Comparison of ENCODE assay signal across 24 cellular contexts in genomic region chr1:237795558-237795957, GRCh38.
"Had no signal": no experiment of that assay in that cellular context is flagged by ENCODE, and none has a peak within 500 bp of the region (broad histone marks: within the 10 kb centered on the region; RNA-seq: fewer than 3 reads in every experiment).

No MANE protein-coding gene starts in this region.

- DNase-seq: colonic mucosa; cortex of kidney; dermis blood vessel endothelial cell; dorsolateral prefrontal cortex; effector CD4-positive, alpha-beta T cell; effector CD8-positive, alpha-beta T cell; effector memory CD4-positive, alpha-beta T cell; effector memory CD8-positive, alpha-beta T cell; endodermal cell; erythroblast; esophagus squamous epithelium; foreskin fibroblast; foreskin keratinocyte; foreskin melanocyte; gastrocnemius medialis; glutamatergic neuron; head of caudate nucleus; heart left ventricle; heart right ventricle had no signal

- H3K27me3 ChIP-seq: colonic mucosa, dorsolateral prefrontal cortex, esophagus muscularis mucosa, esophagus squamous epithelium, foreskin keratinocyte, gastrocnemius medialis, gastroesophageal sphincter, heart left ventricle, heart right ventricle had no signal

- H3K36me3 ChIP-seq: colonic mucosa, esophagus squamous epithelium, gastrocnemius medialis had no signal

- H3K4me3 ChIP-seq: colonic mucosa, coronary artery, dorsolateral prefrontal cortex, esophagus muscularis mucosa, esophagus squamous epithelium, gastrocnemius medialis, gastroesophageal sphincter, heart left ventricle, heart right ventricle had no signal

- ATAC-seq: effector memory CD8-positive, alpha-beta T cell; esophagus mucosa; foreskin keratinocyte; gastrocnemius medialis; gastroesophageal sphincter; heart left ventricle; heart right ventricle had no signal

- H3K27ac ChIP-seq: colonic mucosa, coronary artery, dorsolateral prefrontal cortex, epithelial cell of prostate, esophagus muscularis mucosa, esophagus squamous epithelium, foreskin keratinocyte, gastrocnemius medialis, gastroesophageal sphincter, heart left ventricle, heart right ventricle had no signal

- H3K9me3 ChIP-seq: colonic mucosa, esophagus muscularis mucosa, esophagus squamous epithelium, gastrocnemius medialis, gastroesophageal sphincter, heart left ventricle, heart right ventricle had no signal

- H3K4me1 ChIP-seq: colonic mucosa, esophagus muscularis mucosa, esophagus squamous epithelium, foreskin keratinocyte, gastrocnemius medialis, gastroesophageal sphincter had no signal
